ENCODE assay signal across 8 cellular contexts in genomic region chr4:6200011-6200921, GRCh38. TPM values are rescaled to one million over a fixed set of nuclear protein-coding genes. Genes with fewer than 3 reads are reported as not detected.
DNase-seq lines count a peak whose midpoint lies in the region; TF ChIP-seq lines count a peak whose summit lies in the region.

TSS of gene JAKMIP1 (minus strand) at chr4:6200549. CDS start at chr4:6112850, 87,699 bp downstream.

- H3K4me3 ChIP-seq in HEK293 (ENCODE audit: low read depth, low read length) = peak within 1 kb of the TSS; percentile 29

- no peaks in the 10 kb centered on the region for H3K36me3 ChIP-seq in HEK293 (ENCODE audit: control insufficient read depth in 2 of 2, insufficient read depth in 1 of 2, low read length in 2 of 2)

- no peak for TF ChIP-seq CTCF in GM13976 (IDR thresholded peaks at IDR 0.05; ENCODE audit: borderline replicate concordance, control extremely low read depth, extremely low read depth, insufficient read depth, missing control alignments)
- TF ChIP-seq CTCF in HEK293 (tag by site-specific recombination; IDR thresholded peaks at IDR 0.05) = no peak
- no peak for TF ChIP-seq CTCF in mesothelial cell of epicardium (IDR thresholded peaks at IDR 0.05; ENCODE audit: unreplicated experiment)

- DNase-seq in GM13976 (ENCODE audit: low spot score) = peak; percentile 98
- peak; percentile 33 for DNase-seq in NCI-H146 treated with DMSO at 0.1 percent for 48 hours (lab: John Stamatoyannopoulos, UW; ENCODE audit: unreplicated experiment)
- DNase-seq in activated CD4-positive, alpha-beta memory T cell treated with anti-CD3 and anti-CD28 coated beads, Interleukin-2, amount 10 ng/mL, durations not matched to agents 7 days and 5 days = peak; percentile 93
- DNase-seq in effector CD4-positive, alpha-beta T cell = peak; percentile 76
- peak; percentile 82 to 94 for DNase-seq in mesothelial cell of epicardium (ENCODE audit: low spot score in 2 of 2, unreplicated experiment in 2 of 2)
- DNase-seq in stimulated activated CD8-positive, alpha-beta memory T cell treated with anti-CD3 and anti-CD28 coated beads, Interleukin-2, amount 100 ng/mL, for 48 hours (ENCODE audit: low read depth in 2 of 2) = peak; percentile 78 to 84
- no peak for DNase-seq in GDM1 (lab: John Stamatoyannopoulos, UW)

- peaks cover 48% of the 10 kb centered on the region for H3K36me3 Mint-ChIP-seq in activated CD4-positive, alpha-beta memory T cell treated with anti-CD3 and anti-CD28 coated beads, Interleukin-2, amount 10 ng/mL, durations not matched to agents 7 days and 5 days (ENCODE audit: low read depth)
- H3K36me3 Mint-ChIP-seq in mesothelial cell of epicardium = no peaks in the 10 kb centered on the region

- no peaks in the 10 kb centered on the region for H3K9me3 ChIP-seq in HEK293 (ENCODE audit: control insufficient read depth, insufficient read depth, low read depth, low read length)

- POLR2A ChIA-PET in HEK293 (lab: Yijun Ruan, JAX) = no interaction called here
- POLR2A ChIA-PET in activated CD4-positive, alpha-beta memory T cell treated with anti-CD3 and anti-CD28 coated beads, Interleukin-2, amount 10 ng/mL, durations not matched to agents 7 days and 5 days (lab: Charles Lee) = interaction anchor here (0.7 to 6.8 kb wide), 25 partner anchors 9 to 158 kb away, joined by 3 to 568 read pairs (median 5); no protein-coding TSS in a partner anchor

- in situ Hi-C loops in GM13976 (cut with MboI; ENCODE audit: low sequenced_read_pairs, unreplicated experiment) = no loop called here

- no peak within 1 kb of the TSS for H3K27ac ChIP-seq in HEK293 (ENCODE audit: extremely low read depth, low read depth, low read length)

- peak within 1 kb of the TSS; percentile 95 for H3K27ac Mint-ChIP-seq in activated CD4-positive, alpha-beta memory T cell treated with anti-CD3 and anti-CD28 coated beads, Interleukin-2, amount 10 ng/mL, durations not matched to agents 7 days and 5 days
- no peak within 1 kb of the TSS for H3K27ac Mint-ChIP-seq in mesothelial cell of epicardium

- CTCF ChIA-PET in HEK293 (lab: Yijun Ruan, JAX) = no interaction called here
- CTCF ChIA-PET in activated CD4-positive, alpha-beta memory T cell treated with anti-CD3 and anti-CD28 coated beads, Interleukin-2, amount 10 ng/mL, durations not matched to agents 7 days and 5 days (lab: Charles Lee) = interaction anchor here (0.8 to 4.1 kb wide), 11 partner anchors 10 to 202 kb away, joined by 3 to 62 read pairs (median 6); no protein-coding TSS in a partner anchor

- peaks cover 13% of the 10 kb centered on the region for H3K9me3 Mint-ChIP-seq in activated CD4-positive, alpha-beta memory T cell treated with anti-CD3 and anti-CD28 coated beads, Interleukin-2, amount 10 ng/mL, durations not matched to agents 7 days and 5 days
- peaks cover 8% of the 10 kb centered on the region for H3K9me3 Mint-ChIP-seq in mesothelial cell of epicardium

- no peaks in the 10 kb centered on the region for H3K4me1 ChIP-seq in HEK293 (ENCODE audit: control insufficient read depth, insufficient read depth, low read length)

- peaks cover 50% of the 10 kb centered on the region for H3K4me1 Mint-ChIP-seq in activated CD4-positive, alpha-beta memory T cell treated with anti-CD3 and anti-CD28 coated beads, Interleukin-2, amount 10 ng/mL, durations not matched to agents 7 days and 5 days
- peaks cover 3% of the 10 kb centered on the region for H3K4me1 Mint-ChIP-seq in mesothelial cell of epicardium

- H3K27me3 Mint-ChIP-seq in activated CD4-positive, alpha-beta memory T cell treated with anti-CD3 and anti-CD28 coated beads, Interleukin-2, amount 10 ng/mL, durations not matched to agents 7 days and 5 days = no peaks in the 10 kb centered on the region
- peaks cover 87% of the 10 kb centered on the region for H3K27me3 Mint-ChIP-seq in mesothelial cell of epicardium (ENCODE audit: low read depth)

- H3K4me3 Mint-ChIP-seq in activated CD4-positive, alpha-beta memory T cell treated with anti-CD3 and anti-CD28 coated beads, Interleukin-2, amount 10 ng/mL, durations not matched to agents 7 days and 5 days = peak within 1 kb of the TSS; percentile 92
- H3K4me3 Mint-ChIP-seq in mesothelial cell of epicardium = peak within 1 kb of the TSS; percentile 56

TF ChIP-seq in HEK293, 187 proteins besides CTCF, POLR2A, EP300 and RAD21:
- TF ChIP-seq KLF9 (tag by site-specific recombination; IDR thresholded peaks at IDR 0.05; ENCODE audit: low read depth) = peak; percentile 7; the same call in 1 of the 2 replicates
- TF ChIP-seq TCF7L2 (IDR thresholded peaks at IDR 0.05; ENCODE audit: borderline replicate concordance, low read depth, low read length) = no peak
- 0 out of 2 replicates have a peak, but pooled peaks have one; percentile 20 for TF ChIP-seq KLF17 (tag by site-specific recombination; IDR thresholded peaks at IDR 0.05)
- peak; percentile 65; the same call in 1 of the 2 replicates for TF ChIP-seq ZSCAN30 (tag by site-specific recombination; IDR thresholded peaks at IDR 0.05)
- 0 out of 2 replicates have a peak, but pooled peaks have one; percentile 9 for TF ChIP-seq ZIC2 (tag by site-specific recombination; IDR thresholded peaks at IDR 0.05)
- TF ChIP-seq SP3 (tag by site-specific recombination; IDR thresholded peaks at IDR 0.05) = peak; percentile 25; the same call in 1 of the 2 replicates
- no peak for TF ChIP-seq ZNF488 (tag by site-specific recombination; IDR thresholded peaks at IDR 0.05)
- no peak for TF ChIP-seq MZF1 (tag by site-specific recombination; IDR thresholded peaks at IDR 0.05; ENCODE audit: borderline replicate concordance)
- peak; percentile 20; the same call in 1 of the 2 replicates for TF ChIP-seq ZNF398 (tag by site-specific recombination; IDR thresholded peaks at IDR 0.05)
- TF ChIP-seq ZNF830 (tag by site-specific recombination; IDR thresholded peaks at IDR 0.05; ENCODE audit: low read depth) = no peak
- TF ChIP-seq ZNF324 (tag by site-specific recombination; IDR thresholded peaks at IDR 0.05) = no peak
- TF ChIP-seq ZBTB26 (tag by site-specific recombination; optimal IDR thresholded peaks at IDR 0.05) = peak; percentile 61
- peak; percentile 12; the same call in 1 of the 2 replicates for TF ChIP-seq KLF10 (tag by site-specific recombination; IDR thresholded peaks at IDR 0.05)

RNA-seq across cellular contexts. Expression of gene JAKMIP1, which starts in this region (rescaled TPM):
- 10 to 100 TPM; 43.8 to 44.4 TPM for total RNA-seq in activated CD4-positive, alpha-beta memory T cell treated with anti-CD3 and anti-CD28 coated beads, Interleukin-2, amount 10 ng/mL, durations not matched to agents 7 days and 5 days
- total RNA-seq in mesothelial cell of epicardium = not detected in 3 replicates

Comparison
In these comparisons a context has a peak if more than half of its experiments do, and no peak if none do; other contexts are left out.
1. RNA of gene JAKMIP1 (total RNA-seq): 43.8 to 44.4 TPM in activated CD4-positive, alpha-beta memory T cell treated with anti-CD3 and anti-CD28 coated beads, Interleukin-2, amount 10 ng/mL, durations not matched to agents 7 days and 5 days; not detected in mesothelial cell of epicardium; every median in the first group is over 10 times any median in the second.
2. Peak in DNase-seq in mesothelial cell of epicardium; RNA of the gene not detected or under 1 TPM.